32 cellular contexts compared by ENCODE assay signal in the genomic region with DNA sequence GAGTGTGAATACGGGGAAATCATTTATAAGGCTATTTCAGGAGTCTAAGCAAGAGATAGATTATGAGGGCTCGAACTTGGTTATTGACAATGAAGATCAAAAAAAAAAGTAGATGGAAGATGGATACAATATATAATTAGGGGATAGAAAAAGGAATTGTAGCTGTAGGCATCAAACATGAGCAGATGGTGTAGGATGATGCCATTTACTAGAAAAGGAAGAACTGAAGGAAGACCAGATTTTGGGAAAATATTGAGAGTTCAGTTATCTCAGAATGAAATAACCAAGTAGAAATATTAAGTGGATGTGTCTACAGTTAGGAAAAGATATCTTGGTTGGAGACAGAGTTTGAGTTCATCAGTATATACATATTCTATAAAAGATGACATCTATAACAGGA.
"Had no signal": no experiment of that assay in that cellular context is flagged by ENCODE, and none has a peak within 500 bp of the region (broad histone marks: within the 10 kb centered on the region; RNA-seq: fewer than 3 reads in every experiment).

No MANE protein-coding gene starts in this region.

- H3K9me3 ChIP-seq: MG63 had no signal

- DNase-seq: Karpas-422, Kasumi-1, MG63, MM.1S, MV-4-11, NCI-H1048, NCI-H1092, NCI-H1092 treated with DMSO at 0.1 percent for 48 hours, NCI-H1105, NCI-H1105 treated with DMSO at 0.1 percent for 48 hours, NCI-H1417, NCI-H1417 treated with DMSO at 0.1 percent for 48 hours, NCI-H1436, NCI-H1436 treated with DMSO at 0.1 percent for 48 hours, NCI-H146, NCI-H1694, NCI-H1694 treated with DMSO at 0.1 percent for 48 hours, NCI-H187, NCI-H187 treated with DMSO at 0.1 percent for 48 hours, NCI-H1930, NCI-H2029, NCI-H2029 treated with DMSO at 0.1 percent for 48 hours, NCI-H2081, NCI-H2081 treated with DMSO at 0.1 percent for 48 hours, NCI-H2107, NCI-H2171, NCI-H2227 treated with DMSO at 0.1 percent for 48 hours, NCI-H226, NCI-H345, NCI-H510A, NCI-H510A treated with DMSO at 0.1 percent for 48 hours, NCI-H524 had no signal

- H3K4me3 ChIP-seq: MG63 had no signal
